Comparison of ENCODE assay signal across 15 cellular contexts in genomic region chr11:114129699-114130659, GRCh38.
DNase-seq lines count a peak whose midpoint lies in the region; ATAC-seq and TF ChIP-seq lines count a peak whose summit lies in the region.
"Had no signal": no experiment of that assay in that cellular context is flagged by ENCODE, and none has a peak within 500 bp of the region (broad histone marks: within the 10 kb centered on the region; RNA-seq: fewer than 3 reads in every experiment).

No MANE protein-coding gene starts in this region.

- DNase-seq in right atrium auricular region (ENCODE audit: low spot score) (no peak), cardiac septum (ENCODE audit: low spot score) (no peak), upper lobe of left lung (no peak), activated T-cell treated with anti-CD3 and anti-CD28 coated beads for 4 hours (no peak)
- no peak for DNase-seq in activated CD8-positive, alpha-beta T cell treated with anti-CD3 and anti-CD28 coated beads for 36 hours
- DNase-seq: activated CD8-positive, alpha-beta memory T cell treated with anti-CD3 and anti-CD28 coated beads for 24 hours; esophagus squamous epithelium; midbrain; NCI-H82; stimulated activated naive CD8-positive, alpha-beta T cell treated with anti-CD3 and anti-CD28 coated beads, Interleukin-15, amount 100 ng/mL, for 72 hours had no signal

- intact Hi-C loops in cardiac septum (cut with DNase I) = no loop called here
- intact Hi-C loops in activated CD8-positive, alpha-beta T cell treated with anti-CD3 and anti-CD28 coated beads for 36 hours (cut with micrococcal nuclease) = no loop called here

- H3K9me3 ChIP-seq in right atrium auricular region (no peaks in the 10 kb centered on the region), parathyroid adenoma (ENCODE audit: control insufficient read depth, low read length) (no peaks in the 10 kb centered on the region), upper lobe of left lung (no peaks in the 10 kb centered on the region)
- H3K9me3 ChIP-seq: esophagus squamous epithelium had no signal

- no peak overlapping the region for H3K4me3 Mint-ChIP-seq in activated CD8-positive, alpha-beta T cell treated with anti-CD3 and anti-CD28 coated beads for 36 hours
- H3K4me3 Mint-ChIP-seq: activated T-helper 17 cell treated with anti-CD3 and anti-CD28 coated beads, Interleukin-2, amount 50 U/mL, for 72 hours; dendritic cell treated with granulocyte-macrophage colony-stimulating factor and Interleukin-4, amounts not matched to agents 40 ng/mL and 50 ng/mL, for 4 days had no signal

- no peaks in the 10 kb centered on the region for H3K27me3 ChIP-seq in right atrium auricular region
- no peaks in the 10 kb centered on the region for H3K27me3 ChIP-seq in parathyroid adenoma (ENCODE audit: control insufficient read depth, insufficient read depth, low read length)
- no peaks in the 10 kb centered on the region for H3K27me3 ChIP-seq in upper lobe of left lung
- H3K27me3 ChIP-seq: esophagus squamous epithelium had no signal

- H3K4me2 ChIP-seq in parathyroid adenoma (ENCODE audit: low read length) = no peak overlapping the region

- H3K9me3 Mint-ChIP-seq in activated CD8-positive, alpha-beta T cell treated with anti-CD3 and anti-CD28 coated beads for 36 hours = no peaks in the 10 kb centered on the region
- H3K9me3 Mint-ChIP-seq: activated T-helper 17 cell treated with anti-CD3 and anti-CD28 coated beads, Interleukin-2, amount 50 U/mL, for 72 hours; dendritic cell treated with granulocyte-macrophage colony-stimulating factor and Interleukin-4, amounts not matched to agents 40 ng/mL and 50 ng/mL, for 4 days; stimulated activated naive CD8-positive, alpha-beta T cell treated with anti-CD3 and anti-CD28 coated beads, Interleukin-15, amount 100 ng/mL, for 72 hours had no signal

- H3K79me2 ChIP-seq in parathyroid adenoma = peaks cover 67% of the 10 kb centered on the region

- no peak overlapping the region for H3K9ac ChIP-seq in parathyroid adenoma

- H3K36me3 Mint-ChIP-seq in activated CD8-positive, alpha-beta T cell treated with anti-CD3 and anti-CD28 coated beads for 36 hours (ENCODE audit: low read depth) = no peaks in the 10 kb centered on the region

- peaks cover 6% of the 10 kb centered on the region for H3K4me1 Mint-ChIP-seq in activated CD8-positive, alpha-beta T cell treated with anti-CD3 and anti-CD28 coated beads for 36 hours (ENCODE audit: low read depth)

- no peak overlapping the region for H2AFZ ChIP-seq in parathyroid adenoma

- CTCF ChIA-PET in activated CD8-positive, alpha-beta T cell treated with anti-CD3 and anti-CD28 coated beads for 36 hours (lab: Charles Lee) = interaction anchor here (1.0 kb wide), 1 partner anchor 131 kb away, joined by 3 read pairs; no protein-coding TSS in a partner anchor

- no peaks in the 10 kb centered on the region for H3K27me3 Mint-ChIP-seq in activated CD8-positive, alpha-beta T cell treated with anti-CD3 and anti-CD28 coated beads for 36 hours
- H3K27me3 Mint-ChIP-seq: activated T-helper 17 cell treated with anti-CD3 and anti-CD28 coated beads, Interleukin-2, amount 50 U/mL, for 72 hours; dendritic cell treated with granulocyte-macrophage colony-stimulating factor and Interleukin-4, amounts not matched to agents 40 ng/mL and 50 ng/mL, for 4 days; stimulated activated naive CD8-positive, alpha-beta T cell treated with anti-CD3 and anti-CD28 coated beads, Interleukin-15, amount 100 ng/mL, for 72 hours had no signal

- no peak overlapping the region for H3K27ac Mint-ChIP-seq in activated CD8-positive, alpha-beta T cell treated with anti-CD3 and anti-CD28 coated beads for 36 hours
- H3K27ac Mint-ChIP-seq: activated T-helper 17 cell treated with anti-CD3 and anti-CD28 coated beads, Interleukin-2, amount 50 U/mL, for 72 hours; dendritic cell treated with granulocyte-macrophage colony-stimulating factor and Interleukin-4, amounts not matched to agents 40 ng/mL and 50 ng/mL, for 4 days had no signal

- peak overlapping the region; percentile 1 to 52 for H3K27ac ChIP-seq in right atrium auricular region
- peak overlapping the region; percentile 84 for H3K27ac ChIP-seq in cingulate gyrus (ENCODE audit: low read depth, low read length)
- H3K27ac ChIP-seq in parathyroid adenoma = peak overlapping the region; percentile 29
- peak overlapping the region in 3 of 4 donors; percentile 17 to 87 (median 62) for H3K27ac ChIP-seq in upper lobe of left lung

- POLR2A ChIA-PET in activated CD8-positive, alpha-beta T cell treated with anti-CD3 and anti-CD28 coated beads for 36 hours (lab: Charles Lee) = interaction anchor here (0.7 kb wide), 1 partner anchor 21 kb away, joined by 3 read pairs; no protein-coding TSS in a partner anchor

- no peak for TF ChIP-seq EP300 in upper lobe of left lung (IDR thresholded peaks at IDR 0.05)

- peaks cover 45% of the 10 kb centered on the region for H3K36me3 ChIP-seq in right atrium auricular region
- H3K36me3 ChIP-seq in parathyroid adenoma (ENCODE audit: control insufficient read depth, insufficient read depth, low read length) = no peaks in the 10 kb centered on the region
- H3K36me3 ChIP-seq in upper lobe of left lung = peaks cover 7 to 35% (median 22%) of the 10 kb centered on the region in 4 donors

- 75 to 77% methylated on average over 14 to 16 of the region's 16 CpGs for WGBS in upper lobe of left lung, 2 donors

- ATAC-seq in upper lobe of left lung (ENCODE audit: low FRiP score in 2 of 2) (no peak), HG02938 (IDR thresholded peaks at IDR 0.05; ENCODE audit: unreplicated experiment) (no peak)
- no peak for ATAC-seq in activated CD8-positive, alpha-beta T cell treated with anti-CD3 and anti-CD28 coated beads for 36 hours
- ATAC-seq: activated T-helper 17 cell treated with anti-CD3 and anti-CD28 coated beads, Interleukin-2, amount 50 U/mL, for 72 hours; stimulated activated naive CD8-positive, alpha-beta T cell treated with anti-CD3 and anti-CD28 coated beads, Interleukin-15, amount 100 ng/mL, for 72 hours had no signal

- TF ChIP-seq CTCF in right atrium auricular region (IDR thresholded peaks at IDR 0.05) (no peak), parathyroid adenoma (IDR thresholded peaks at IDR 0.05) (no peak), upper lobe of left lung (IDR thresholded peaks at IDR 0.05) (no peak)
- TF ChIP-seq CTCF in activated CD8-positive, alpha-beta T cell treated with anti-CD3 and anti-CD28 coated beads for 36 hours (IDR thresholded peaks at IDR 0.05) = no peak

- H3K4me1 ChIP-seq in right atrium auricular region = peaks cover 0 to 100% of the 10 kb centered on the region in 2 donors
- peaks cover 2% of the 10 kb centered on the region for H3K4me1 ChIP-seq in parathyroid adenoma
- H3K4me1 ChIP-seq in upper lobe of left lung = peaks cover 92 to 98% (median 95%) of the 10 kb centered on the region in 4 donors

- TF ChIP-seq POLR2A in upper lobe of left lung (IDR thresholded peaks at IDR 0.05) = no peak

- H3K4me3 ChIP-seq in right atrium auricular region (no peak overlapping the region), parathyroid adenoma (ENCODE audit: low read depth, low read length) (no peak overlapping the region), upper lobe of left lung (no peak overlapping the region)
- H3K4me3 ChIP-seq: esophagus squamous epithelium had no signal

Comparison
In these comparisons a context has a peak if more than half of its experiments do, and no peak if none do; other contexts are left out.
1. H3K27ac ChIP-seq: peak in every context shown above with its lines; median percentile 84 in cingulate gyrus; 62 in upper lobe of left lung; 29 in parathyroid adenoma; 26 in right atrium auricular region.